2 cellular contexts compared by ENCODE assay signal in the genomic region with DNA sequence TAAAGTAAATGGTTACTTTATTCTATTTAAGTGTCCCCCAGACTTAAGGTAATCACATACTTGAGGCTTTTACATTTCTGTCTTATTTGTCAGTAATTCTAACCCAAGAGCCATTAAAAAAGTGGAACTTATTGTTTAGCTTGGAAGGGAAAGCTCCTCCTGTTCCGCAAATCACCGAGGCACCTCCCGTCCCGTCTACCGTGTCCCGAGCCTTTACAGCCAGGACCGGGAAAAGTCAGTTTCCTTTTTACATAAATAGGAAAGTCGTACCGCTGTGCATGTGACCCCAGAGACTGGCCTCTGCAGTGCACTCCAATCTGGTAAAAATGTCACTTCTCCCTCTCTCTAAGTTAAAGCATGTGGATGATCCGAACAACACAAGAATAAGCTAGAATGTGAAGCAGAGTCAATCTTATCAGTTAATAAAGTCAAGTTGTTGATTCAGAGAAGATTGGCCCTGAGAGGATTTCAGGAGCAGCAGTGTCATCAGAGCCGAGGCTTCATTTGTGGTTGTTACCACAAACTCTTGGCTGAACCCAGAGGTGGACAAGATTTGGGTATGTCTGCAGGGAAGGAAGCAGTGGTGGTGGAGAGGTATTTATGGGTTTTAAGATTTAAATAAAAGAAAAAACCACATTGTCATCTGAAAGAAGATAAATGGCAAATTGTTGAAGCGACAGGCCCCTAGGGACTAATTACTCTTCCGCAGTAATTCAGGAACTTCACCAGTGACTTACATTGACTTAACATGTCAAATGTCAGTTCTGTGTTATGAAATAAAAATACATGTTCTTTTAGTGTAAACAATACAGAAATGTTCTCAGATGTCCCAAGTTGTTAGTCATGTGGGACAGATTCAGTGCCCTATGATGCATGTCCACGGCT.
A peak's percentile ranks its signal among the peaks of the same experiment; 100 is the strongest.
TF ChIP-seq lines count a peak whose summit lies in the region.

No MANE protein-coding gene starts in this region.

TF ChIP-seq in HEK293T, 16 proteins besides CTCF, POLR2A, EP300 and RAD21:
- TF ChIP-seq, protein P1, sequence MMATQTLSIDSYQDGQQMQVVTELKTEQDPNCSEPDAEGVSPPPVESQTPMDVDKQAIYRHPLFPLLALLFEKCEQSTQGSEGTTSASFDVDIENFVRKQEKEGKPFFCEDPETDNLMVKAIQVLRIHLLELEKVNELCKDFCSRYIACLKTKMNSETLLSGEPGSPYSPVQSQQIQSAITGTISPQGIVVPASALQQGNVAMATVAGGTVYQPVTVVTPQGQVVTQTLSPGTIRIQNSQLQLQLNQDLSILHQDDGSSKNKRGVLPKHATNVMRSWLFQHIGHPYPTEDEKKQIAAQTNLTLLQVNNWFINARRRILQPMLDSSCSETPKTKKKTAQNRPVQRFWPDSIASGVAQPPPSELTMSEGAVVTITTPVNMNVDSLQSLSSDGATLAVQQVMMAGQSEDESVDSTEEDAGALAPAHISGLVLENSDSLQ (IDR thresholded peaks at IDR 0.05) = peak; percentile 61
- TF ChIP-seq FOXM1 (IDR thresholded peaks at IDR 0.05; ENCODE audit: borderline replicate concordance) = no peak
TF ChIP-seq in HEK293T: peak in this region for 1.

TF ChIP-seq in GM12878, 131 proteins besides CTCF, POLR2A, EP300 and RAD21 (continued from another document and continues in another):
- TF ChIP-seq, protein P2, sequence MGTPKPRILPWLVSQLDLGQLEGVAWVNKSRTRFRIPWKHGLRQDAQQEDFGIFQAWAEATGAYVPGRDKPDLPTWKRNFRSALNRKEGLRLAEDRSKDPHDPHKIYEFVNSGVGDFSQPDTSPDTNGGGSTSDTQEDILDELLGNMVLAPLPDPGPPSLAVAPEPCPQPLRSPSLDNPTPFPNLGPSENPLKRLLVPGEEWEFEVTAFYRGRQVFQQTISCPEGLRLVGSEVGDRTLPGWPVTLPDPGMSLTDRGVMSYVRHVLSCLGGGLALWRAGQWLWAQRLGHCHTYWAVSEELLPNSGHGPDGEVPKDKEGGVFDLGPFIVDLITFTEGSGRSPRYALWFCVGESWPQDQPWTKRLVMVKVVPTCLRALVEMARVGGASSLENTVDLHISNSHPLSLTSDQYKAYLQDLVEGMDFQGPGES (IDR thresholded peaks at IDR 0.05) = no peak
- TF ChIP-seq CBX5 (IDR thresholded peaks at IDR 0.05; ENCODE audit: low read depth) = no peak
- TF ChIP-seq, protein P3, sequence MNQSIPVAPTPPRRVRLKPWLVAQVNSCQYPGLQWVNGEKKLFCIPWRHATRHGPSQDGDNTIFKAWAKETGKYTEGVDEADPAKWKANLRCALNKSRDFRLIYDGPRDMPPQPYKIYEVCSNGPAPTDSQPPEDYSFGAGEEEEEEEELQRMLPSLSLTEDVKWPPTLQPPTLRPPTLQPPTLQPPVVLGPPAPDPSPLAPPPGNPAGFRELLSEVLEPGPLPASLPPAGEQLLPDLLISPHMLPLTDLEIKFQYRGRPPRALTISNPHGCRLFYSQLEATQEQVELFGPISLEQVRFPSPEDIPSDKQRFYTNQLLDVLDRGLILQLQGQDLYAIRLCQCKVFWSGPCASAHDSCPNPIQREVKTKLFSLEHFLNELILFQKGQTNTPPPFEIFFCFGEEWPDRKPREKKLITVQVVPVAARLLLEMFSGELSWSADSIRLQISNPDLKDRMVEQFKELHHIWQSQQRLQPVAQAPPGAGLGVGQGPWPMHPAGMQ (IDR thresholded peaks at IDR 0.05; ENCODE audit: borderline replicate concordance) = peak; percentile 20; the same call in 1 of the 2 replicates
- TF ChIP-seq, protein P4, sequence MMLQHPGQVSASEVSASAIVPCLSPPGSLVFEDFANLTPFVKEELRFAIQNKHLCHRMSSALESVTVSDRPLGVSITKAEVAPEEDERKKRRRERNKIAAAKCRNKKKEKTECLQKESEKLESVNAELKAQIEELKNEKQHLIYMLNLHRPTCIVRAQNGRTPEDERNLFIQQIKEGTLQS (IDR thresholded peaks at IDR 0.05; ENCODE audit: borderline replicate concordance, extremely low read depth, low read depth, low read length) = no peak
- TF ChIP-seq, protein P5, sequence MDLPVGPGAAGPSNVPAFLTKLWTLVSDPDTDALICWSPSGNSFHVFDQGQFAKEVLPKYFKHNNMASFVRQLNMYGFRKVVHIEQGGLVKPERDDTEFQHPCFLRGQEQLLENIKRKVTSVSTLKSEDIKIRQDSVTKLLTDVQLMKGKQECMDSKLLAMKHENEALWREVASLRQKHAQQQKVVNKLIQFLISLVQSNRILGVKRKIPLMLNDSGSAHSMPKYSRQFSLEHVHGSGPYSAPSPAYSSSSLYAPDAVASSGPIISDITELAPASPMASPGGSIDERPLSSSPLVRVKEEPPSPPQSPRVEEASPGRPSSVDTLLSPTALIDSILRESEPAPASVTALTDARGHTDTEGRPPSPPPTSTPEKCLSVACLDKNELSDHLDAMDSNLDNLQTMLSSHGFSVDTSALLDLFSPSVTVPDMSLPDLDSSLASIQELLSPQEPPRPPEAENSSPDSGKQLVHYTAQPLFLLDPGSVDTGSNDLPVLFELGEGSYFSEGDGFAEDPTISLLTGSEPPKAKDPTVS (IDR thresholded peaks at IDR 0.05; ENCODE audit: low read depth, low read length) = no peak
- no peak for TF ChIP-seq SMC3 (IDR thresholded peaks at IDR 0.05; ENCODE audit: borderline replicate concordance, low read length)
- no peak for TF ChIP-seq POLR2AphosphoS2 (IDR thresholded peaks at IDR 0.05; ENCODE audit: low read depth, low read length)
- no peak for TF ChIP-seq POLR2AphosphoS5 (IDR thresholded peaks at IDR 0.05; ENCODE audit: low read length)
- TF ChIP-seq, protein P6, sequence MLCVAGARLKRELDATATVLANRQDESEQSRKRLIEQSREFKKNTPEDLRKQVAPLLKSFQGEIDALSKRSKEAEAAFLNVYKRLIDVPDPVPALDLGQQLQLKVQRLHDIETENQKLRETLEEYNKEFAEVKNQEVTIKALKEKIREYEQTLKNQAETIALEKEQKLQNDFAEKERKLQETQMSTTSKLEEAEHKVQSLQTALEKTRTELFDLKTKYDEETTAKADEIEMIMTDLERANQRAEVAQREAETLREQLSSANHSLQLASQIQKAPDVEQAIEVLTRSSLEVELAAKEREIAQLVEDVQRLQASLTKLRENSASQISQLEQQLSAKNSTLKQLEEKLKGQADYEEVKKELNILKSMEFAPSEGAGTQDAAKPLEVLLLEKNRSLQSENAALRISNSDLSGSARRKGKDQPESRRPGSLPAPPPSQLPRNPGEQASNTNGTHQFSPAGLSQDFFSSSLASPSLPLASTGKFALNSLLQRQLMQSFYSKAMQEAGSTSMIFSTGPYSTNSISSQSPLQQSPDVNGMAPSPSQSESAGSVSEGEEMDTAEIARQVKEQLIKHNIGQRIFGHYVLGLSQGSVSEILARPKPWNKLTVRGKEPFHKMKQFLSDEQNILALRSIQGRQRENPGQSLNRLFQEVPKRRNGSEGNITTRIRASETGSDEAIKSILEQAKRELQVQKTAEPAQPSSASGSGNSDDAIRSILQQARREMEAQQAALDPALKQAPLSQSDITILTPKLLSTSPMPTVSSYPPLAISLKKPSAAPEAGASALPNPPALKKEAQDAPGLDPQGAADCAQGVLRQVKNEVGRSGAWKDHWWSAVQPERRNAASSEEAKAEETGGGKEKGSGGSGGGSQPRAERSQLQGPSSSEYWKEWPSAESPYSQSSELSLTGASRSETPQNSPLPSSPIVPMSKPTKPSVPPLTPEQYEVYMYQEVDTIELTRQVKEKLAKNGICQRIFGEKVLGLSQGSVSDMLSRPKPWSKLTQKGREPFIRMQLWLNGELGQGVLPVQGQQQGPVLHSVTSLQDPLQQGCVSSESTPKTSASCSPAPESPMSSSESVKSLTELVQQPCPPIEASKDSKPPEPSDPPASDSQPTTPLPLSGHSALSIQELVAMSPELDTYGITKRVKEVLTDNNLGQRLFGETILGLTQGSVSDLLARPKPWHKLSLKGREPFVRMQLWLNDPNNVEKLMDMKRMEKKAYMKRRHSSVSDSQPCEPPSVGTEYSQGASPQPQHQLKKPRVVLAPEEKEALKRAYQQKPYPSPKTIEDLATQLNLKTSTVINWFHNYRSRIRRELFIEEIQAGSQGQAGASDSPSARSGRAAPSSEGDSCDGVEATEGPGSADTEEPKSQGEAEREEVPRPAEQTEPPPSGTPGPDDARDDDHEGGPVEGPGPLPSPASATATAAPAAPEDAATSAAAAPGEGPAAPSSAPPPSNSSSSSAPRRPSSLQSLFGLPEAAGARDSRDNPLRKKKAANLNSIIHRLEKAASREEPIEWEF (IDR thresholded peaks at IDR 0.05; ENCODE audit: insufficient replicate concordance, low read depth, low read length) = no peak
- TF ChIP-seq CBX3 (IDR thresholded peaks at IDR 0.05; ENCODE audit: borderline replicate concordance, low read depth) = no peak
- TF ChIP-seq KAT2A (conservative IDR thresholded peaks at IDR 0.05; ENCODE audit: control insufficient read depth, low read depth, low read length) = no peak
- TF ChIP-seq, protein P7, sequence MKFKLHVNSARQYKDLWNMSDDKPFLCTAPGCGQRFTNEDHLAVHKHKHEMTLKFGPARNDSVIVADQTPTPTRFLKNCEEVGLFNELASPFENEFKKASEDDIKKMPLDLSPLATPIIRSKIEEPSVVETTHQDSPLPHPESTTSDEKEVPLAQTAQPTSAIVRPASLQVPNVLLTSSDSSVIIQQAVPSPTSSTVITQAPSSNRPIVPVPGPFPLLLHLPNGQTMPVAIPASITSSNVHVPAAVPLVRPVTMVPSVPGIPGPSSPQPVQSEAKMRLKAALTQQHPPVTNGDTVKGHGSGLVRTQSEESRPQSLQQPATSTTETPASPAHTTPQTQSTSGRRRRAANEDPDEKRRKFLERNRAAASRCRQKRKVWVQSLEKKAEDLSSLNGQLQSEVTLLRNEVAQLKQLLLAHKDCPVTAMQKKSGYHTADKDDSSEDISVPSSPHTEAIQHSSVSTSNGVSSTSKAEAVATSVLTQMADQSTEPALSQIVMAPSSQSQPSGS (IDR thresholded peaks at IDR 0.05; ENCODE audit: low read length) = 0 out of 2 replicates have a peak, but pooled peaks have one; percentile 25
- TF ChIP-seq, protein P8, sequence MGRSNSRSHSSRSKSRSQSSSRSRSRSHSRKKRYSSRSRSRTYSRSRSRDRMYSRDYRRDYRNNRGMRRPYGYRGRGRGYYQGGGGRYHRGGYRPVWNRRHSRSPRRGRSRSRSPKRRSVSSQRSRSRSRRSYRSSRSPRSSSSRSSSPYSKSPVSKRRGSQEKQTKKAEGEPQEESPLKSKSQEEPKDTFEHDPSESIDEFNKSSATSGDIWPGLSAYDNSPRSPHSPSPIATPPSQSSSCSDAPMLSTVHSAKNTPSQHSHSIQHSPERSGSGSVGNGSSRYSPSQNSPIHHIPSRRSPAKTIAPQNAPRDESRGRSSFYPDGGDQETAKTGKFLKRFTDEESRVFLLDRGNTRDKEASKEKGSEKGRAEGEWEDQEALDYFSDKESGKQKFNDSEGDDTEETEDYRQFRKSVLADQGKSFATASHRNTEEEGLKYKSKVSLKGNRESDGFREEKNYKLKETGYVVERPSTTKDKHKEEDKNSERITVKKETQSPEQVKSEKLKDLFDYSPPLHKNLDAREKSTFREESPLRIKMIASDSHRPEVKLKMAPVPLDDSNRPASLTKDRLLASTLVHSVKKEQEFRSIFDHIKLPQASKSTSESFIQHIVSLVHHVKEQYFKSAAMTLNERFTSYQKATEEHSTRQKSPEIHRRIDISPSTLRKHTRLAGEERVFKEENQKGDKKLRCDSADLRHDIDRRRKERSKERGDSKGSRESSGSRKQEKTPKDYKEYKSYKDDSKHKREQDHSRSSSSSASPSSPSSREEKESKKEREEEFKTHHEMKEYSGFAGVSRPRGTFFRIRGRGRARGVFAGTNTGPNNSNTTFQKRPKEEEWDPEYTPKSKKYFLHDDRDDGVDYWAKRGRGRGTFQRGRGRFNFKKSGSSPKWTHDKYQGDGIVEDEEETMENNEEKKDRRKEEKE (IDR thresholded peaks at IDR 0.05) = no peak
- no peak for TF ChIP-seq YY1 (IDR thresholded peaks at IDR 0.05; ENCODE audit: low read depth, low read length)
- TF ChIP-seq JUND (IDR thresholded peaks at IDR 0.05; ENCODE audit: low read depth, low read length) = no peak
- no peak for TF ChIP-seq RCOR1 (conservative IDR thresholded peaks at IDR 0.05; ENCODE audit: low read depth, low read length)
- TF ChIP-seq TARDBP (IDR thresholded peaks at IDR 0.05; ENCODE audit: borderline replicate concordance) = no peak
- no peak for TF ChIP-seq SP1 (IDR thresholded peaks at IDR 0.05; ENCODE audit: low read depth, low read length)
- TF ChIP-seq BHLHE40 (IDR thresholded peaks at IDR 0.05; ENCODE audit: borderline replicate concordance in 1 of 2, low read depth in 2 of 2, low read length in 1 of 2) = no peak
- peak; percentile 93 for TF ChIP-seq ATF7 (IDR thresholded peaks at IDR 0.05; ENCODE audit: low read depth)
- TF ChIP-seq ZNF622 (IDR thresholded peaks at IDR 0.05) = no peak
- TF ChIP-seq HDAC6 (IDR thresholded peaks at IDR 0.05; ENCODE audit: unreplicated experiment) = no peak
- TF ChIP-seq, protein P9, sequence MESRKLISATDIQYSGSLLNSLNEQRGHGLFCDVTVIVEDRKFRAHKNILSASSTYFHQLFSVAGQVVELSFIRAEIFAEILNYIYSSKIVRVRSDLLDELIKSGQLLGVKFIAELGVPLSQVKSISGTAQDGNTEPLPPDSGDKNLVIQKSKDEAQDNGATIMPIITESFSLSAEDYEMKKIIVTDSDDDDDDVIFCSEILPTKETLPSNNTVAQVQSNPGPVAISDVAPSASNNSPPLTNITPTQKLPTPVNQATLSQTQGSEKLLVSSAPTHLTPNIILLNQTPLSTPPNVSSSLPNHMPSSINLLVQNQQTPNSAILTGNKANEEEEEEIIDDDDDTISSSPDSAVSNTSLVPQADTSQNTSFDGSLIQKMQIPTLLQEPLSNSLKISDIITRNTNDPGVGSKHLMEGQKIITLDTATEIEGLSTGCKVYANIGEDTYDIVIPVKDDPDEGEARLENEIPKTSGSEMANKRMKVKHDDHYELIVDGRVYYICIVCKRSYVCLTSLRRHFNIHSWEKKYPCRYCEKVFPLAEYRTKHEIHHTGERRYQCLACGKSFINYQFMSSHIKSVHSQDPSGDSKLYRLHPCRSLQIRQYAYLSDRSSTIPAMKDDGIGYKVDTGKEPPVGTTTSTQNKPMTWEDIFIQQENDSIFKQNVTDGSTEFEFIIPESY (IDR thresholded peaks at IDR 0.05) = no peak
- TF ChIP-seq NFYA (IDR thresholded peaks at IDR 0.05; ENCODE audit: borderline replicate concordance, low read depth, low read length) = no peak
- no peak for TF ChIP-seq ASH2L (IDR thresholded peaks at IDR 0.05; ENCODE audit: borderline replicate concordance, low read depth)
- no peak for TF ChIP-seq SIX5 (IDR thresholded peaks at IDR 0.05; ENCODE audit: low read depth, low read length, severe bottlenecking)
- no peak for TF ChIP-seq TBL1XR1 (IDR thresholded peaks at IDR 0.05; ENCODE audit: low read depth, low read length)
- TF ChIP-seq EZH2 (IDR thresholded peaks at IDR 0.05; ENCODE audit: borderline replicate concordance, control insufficient read depth, low read depth, low read length) = no peak
- peak; percentile 73 for TF ChIP-seq BMI1 (IDR thresholded peaks at IDR 0.05; ENCODE audit: borderline replicate concordance)
- TF ChIP-seq, protein P10, sequence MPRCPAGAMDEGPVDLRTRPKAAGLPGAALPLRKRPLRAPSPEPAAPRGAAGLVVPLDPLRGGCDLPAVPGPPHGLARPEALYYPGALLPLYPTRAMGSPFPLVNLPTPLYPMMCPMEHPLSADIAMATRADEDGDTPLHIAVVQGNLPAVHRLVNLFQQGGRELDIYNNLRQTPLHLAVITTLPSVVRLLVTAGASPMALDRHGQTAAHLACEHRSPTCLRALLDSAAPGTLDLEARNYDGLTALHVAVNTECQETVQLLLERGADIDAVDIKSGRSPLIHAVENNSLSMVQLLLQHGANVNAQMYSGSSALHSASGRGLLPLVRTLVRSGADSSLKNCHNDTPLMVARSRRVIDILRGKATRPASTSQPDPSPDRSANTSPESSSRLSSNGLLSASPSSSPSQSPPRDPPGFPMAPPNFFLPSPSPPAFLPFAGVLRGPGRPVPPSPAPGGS (IDR thresholded peaks at IDR 0.05; ENCODE audit: borderline replicate concordance, insufficient read depth, low read depth, low read length, poor library complexity, severe bottlenecking) = peak; percentile 70
- no peak for TF ChIP-seq HDAC2 (IDR thresholded peaks at IDR 0.05)
- no peak for TF ChIP-seq CHD2 (IDR thresholded peaks at IDR 0.05; ENCODE audit: borderline replicate concordance, low read depth, low read length)
- 0 out of 2 replicates have a peak, but pooled peaks have one; percentile 37 for TF ChIP-seq MTA3 (IDR thresholded peaks at IDR 0.05; ENCODE audit: borderline replicate concordance, low read length)
